ENCODE assay signal across 20 cellular contexts in the genomic region with DNA sequence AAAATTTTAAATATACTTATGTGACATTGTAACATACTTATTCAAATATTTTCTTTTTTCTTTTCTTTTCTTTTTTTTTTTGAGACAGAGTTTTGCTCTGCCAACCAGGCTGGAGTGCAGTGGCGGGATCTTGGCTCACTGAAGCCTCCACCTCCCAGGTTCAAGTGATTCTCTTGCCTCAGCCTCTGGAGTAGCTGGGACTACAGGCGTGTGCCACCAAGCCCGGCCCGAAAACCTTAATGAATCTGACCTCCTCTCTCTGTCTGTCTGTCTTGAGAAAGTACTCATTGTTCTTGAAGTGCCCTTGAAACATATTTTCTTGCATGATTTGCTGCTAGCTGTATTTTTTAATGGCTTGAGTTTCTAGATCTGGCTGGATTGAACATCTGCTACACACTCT.
"Had no signal": no experiment of that assay in that cellular context is flagged by ENCODE, and none has a peak within 500 bp of the region (broad histone marks: within the 10 kb centered on the region; RNA-seq: fewer than 3 reads in every experiment).

No MANE protein-coding gene starts in this region.

- H3K4me3 ChIP-seq: SJSA1, SK-N-MC had no signal

- H3K27ac ChIP-seq: SJSA1, SK-N-MC had no signal

- H3K9me3 ChIP-seq: SJSA1 had no signal

- H3K4me1 ChIP-seq: SJSA1 had no signal

- DNase-seq: KBM-7, MV-4-11, NCI-H1048, NCI-H1105, NCI-H1436 treated with DMSO at 0.1 percent for 48 hours, NCI-H1694, NCI-H187 treated with DMSO at 0.1 percent for 48 hours, NCI-H2029 treated with DMSO at 0.1 percent for 48 hours, NCI-H2171, NCI-H226, NCI-H446, NCI-H510A, NCI-H526 treated with DMSO at 0.1 percent for 48 hours, NCI-H774, Right ventricle myocardium superior, RPMI8226, SIG-M5 had no signal

- FAIRE-seq: RCC 7860 had no signal

- H3K36me3 ChIP-seq: SJSA1 had no signal

- H3K27me3 ChIP-seq: SJSA1 had no signal
